8 cellular contexts compared by ENCODE assay signal in genomic region chr5:180353963-180354574, GRCh38. TPM values are rescaled to one million over a fixed set of nuclear protein-coding genes. Genes with fewer than 3 reads are reported as not detected.
DNase-seq lines count a peak whose midpoint lies in the region; ATAC-seq and TF ChIP-seq lines count a peak whose summit lies in the region.

No MANE protein-coding gene starts in this region.

- intact Hi-C loops in activated CD4-positive, alpha-beta T cell treated with anti-CD3 and anti-CD28 coated beads, Interleukin-2, amount 10 ng/mL, durations not matched to agents 24 days and 14 days (cut with micrococcal nuclease) = loop anchor here (1.0 to 10.0 kb wide), 2 partner anchors 62 to 121 kb away; partner anchors contain the start of gene MAPK9
- intact Hi-C loops in MCF 10A (cut with micrococcal nuclease) = loop anchor here (1.0 kb wide), 1 partner anchor 24 kb away; no protein-coding TSS in a partner anchor
- intact Hi-C loops in lower lobe of right lung (cut with DNase I) = no loop called here

- no peak overlapping the region for H3K27ac Mint-ChIP-seq in activated CD4-positive, alpha-beta T cell treated with anti-CD3 and anti-CD28 coated beads, Interleukin-2, amount 10 ng/mL, durations not matched to agents 24 days and 14 days
- no peak overlapping the region for H3K27ac Mint-ChIP-seq in MCF 10A (ENCODE audit: low read depth, unreplicated experiment)

- TF ChIP-seq CTCF in MCF 10A (IDR thresholded peaks at IDR 0.05; ENCODE audit: unreplicated experiment) (no peak), lower lobe of right lung (IDR thresholded peaks at IDR 0.05) (no peak), thoracic aorta (IDR thresholded peaks at IDR 0.05) (no peak)

- H3K4me1 ChIP-seq in lower lobe of right lung = peaks cover 25% of the 10 kb centered on the region
- peaks cover 6 to 17% of the 10 kb centered on the region in 2 donors for H3K4me1 ChIP-seq in thoracic aorta (ENCODE audit: control insufficient read depth in 1 of 2, low read depth in 2 of 2)

- no TSS peak for BruUV-seq in MCF 10A (replicated peaks; lab: Mats Ljungman, UMichigan)

- H3K4me3 ChIP-seq in lower lobe of right lung = peak overlapping the region; percentile 84
- H3K4me3 ChIP-seq in thoracic aorta = peak overlapping the region; percentile 97

- no peak for TF ChIP-seq POLR2A in GM18505 (IDR thresholded peaks at IDR 0.05; ENCODE audit: borderline replicate concordance, extremely low read depth, insufficient read depth, insufficient read length)

- DNase-seq in activated CD4-positive, alpha-beta T cell treated with anti-CD3 and anti-CD28 coated beads, Interleukin-2, amount 10 ng/mL, durations not matched to agents 24 days and 14 days = no peak
- DNase-seq in activated CD4-positive, alpha-beta T cell treated with anti-CD3 and anti-CD28 coated beads, Interleukin-2, amount 50 U/mL, for 4 hours = no peak
- no peak for DNase-seq in MCF 10A (ENCODE audit: unreplicated experiment)
- DNase-seq in lower lobe of right lung = no peak
- no peak for DNase-seq in thoracic aorta (ENCODE audit: low spot score)

- H3K4me1 Mint-ChIP-seq in activated CD4-positive, alpha-beta T cell treated with anti-CD3 and anti-CD28 coated beads, Interleukin-2, amount 10 ng/mL, durations not matched to agents 24 days and 14 days = no peaks in the 10 kb centered on the region
- no peaks in the 10 kb centered on the region for H3K4me1 Mint-ChIP-seq in MCF 10A (ENCODE audit: insufficient read depth, unreplicated experiment)

- no peaks in the 10 kb centered on the region for H3K36me3 ChIP-seq in lower lobe of right lung
- H3K36me3 ChIP-seq in thoracic aorta = no peaks in the 10 kb centered on the region

- H3K9me3 ChIP-seq in lower lobe of right lung = no peaks in the 10 kb centered on the region
- H3K9me3 ChIP-seq in thoracic aorta = no peaks in the 10 kb centered on the region

- H3K27me3 ChIP-seq in lower lobe of right lung (ENCODE audit: low read depth) = peaks cover 45% of the 10 kb centered on the region
- no peaks in the 10 kb centered on the region for H3K27me3 ChIP-seq in thoracic aorta (replicated peaks; ENCODE audit: insufficient read depth)

- CTCF ChIA-PET in MCF 10A (lab: Yijun Ruan, JAX) = interaction anchor here (0.7 kb wide), 2 partner anchors 26 to 378 kb away, joined by 3 read pairs; no protein-coding TSS in a partner anchor

- H3K36me3 Mint-ChIP-seq in activated CD4-positive, alpha-beta T cell treated with anti-CD3 and anti-CD28 coated beads, Interleukin-2, amount 10 ng/mL, durations not matched to agents 24 days and 14 days (ENCODE audit: low read depth) = no peaks in the 10 kb centered on the region
- no peaks in the 10 kb centered on the region for H3K36me3 Mint-ChIP-seq in MCF 10A (ENCODE audit: insufficient read depth, unreplicated experiment)

- H3K27me3 Mint-ChIP-seq in activated CD4-positive, alpha-beta T cell treated with anti-CD3 and anti-CD28 coated beads, Interleukin-2, amount 10 ng/mL, durations not matched to agents 24 days and 14 days = peaks cover 53% of the 10 kb centered on the region
- peaks cover 25% of the 10 kb centered on the region for H3K27me3 Mint-ChIP-seq in MCF 10A (ENCODE audit: insufficient read depth, unreplicated experiment)

- POLR2A ChIA-PET in MCF 10A (lab: Yijun Ruan, JAX) = interaction anchor here (0.8 to 2.1 kb wide), 5 partner anchors 18 to 87 kb away, joined by 3 to 8 read pairs (median 4); no protein-coding TSS in a partner anchor

- peak overlapping the region; percentile 15 for H3K27ac ChIP-seq in lower lobe of right lung
- no peak overlapping the region for H3K27ac ChIP-seq in thoracic aorta

- H3K9me3 Mint-ChIP-seq in activated CD4-positive, alpha-beta T cell treated with anti-CD3 and anti-CD28 coated beads, Interleukin-2, amount 10 ng/mL, durations not matched to agents 24 days and 14 days = no peaks in the 10 kb centered on the region
- no peaks in the 10 kb centered on the region for H3K9me3 Mint-ChIP-seq in MCF 10A (ENCODE audit: unreplicated experiment)

- no peak for ATAC-seq in lower lobe of right lung
- ATAC-seq in thoracic aorta (ENCODE audit: insufficient number of reproducible peaks, low FRiP score, low read depth) = no peak
- ATAC-seq in GM18907 (IDR thresholded peaks at IDR 0.05; ENCODE audit: unreplicated experiment) = no peak
- ATAC-seq in GM18505 (IDR thresholded peaks at IDR 0.05; ENCODE audit: unreplicated experiment) = no peak
- no peak for ATAC-seq in GM18909 (IDR thresholded peaks at IDR 0.05; ENCODE audit: poor library complexity, unreplicated experiment)

- peak overlapping the region; percentile 79 for H3K4me3 Mint-ChIP-seq in activated CD4-positive, alpha-beta T cell treated with anti-CD3 and anti-CD28 coated beads, Interleukin-2, amount 10 ng/mL, durations not matched to agents 24 days and 14 days
- H3K4me3 Mint-ChIP-seq in MCF 10A (ENCODE audit: unreplicated experiment) = peak overlapping the region; percentile 67

RNA-seq across cellular contexts. Expression of gene GFPT2, which starts 0.9 kb away (rescaled TPM):
- total RNA-seq in activated CD4-positive, alpha-beta T cell treated with anti-CD3 and anti-CD28 coated beads, Interleukin-2, amount 10 ng/mL, durations not matched to agents 24 days and 14 days = 0.42 TPM in 1 of 2 replicates, not detected in the other
- total RNA-seq in MCF 10A (2022) (8.2 and 15.7 TPM in 2 replicates), lower lobe of right lung (13.4 TPM), thoracic aorta (100 to 1,000 TPM in 1 of 2 donors, 10 to 100 TPM in 1; 32.1 to 136 TPM)
